Comparison of ENCODE assay signal across 1 cellular context in genomic region chr20:63290677-63291472, GRCh38.
A peak's percentile ranks its signal among the peaks of the same experiment; 100 is the strongest.
TF ChIP-seq lines count a peak whose summit lies in the region.

No MANE protein-coding gene starts in this region.

TF ChIP-seq in HepG2, 621 proteins besides CTCF, POLR2A, EP300 and RAD21 (continued from another document and continues in another):
- TF ChIP-seq ZNF276 (CRISPR knock-in tag; IDR thresholded peaks at IDR 0.05; ENCODE audit: low read depth) (peak; percentile 71; the same call in 1 of the 2 replicates), NR2F2 (IDR thresholded peaks at IDR 0.05; ENCODE audit: borderline replicate concordance, low read depth) (0 out of 2 replicates have a peak, but pooled peaks have one; percentile 41), FOXK1 (CRISPR knock-in tag; IDR thresholded peaks at IDR 0.05; ENCODE audit: borderline replicate concordance, low read depth) (no peak), LCORL (IDR thresholded peaks at IDR 0.05) (no peak), LCORL (CRISPR knock-in tag; IDR thresholded peaks at IDR 0.05) (0 out of 2 replicates have a peak, but pooled peaks have one; percentile 19), ZBTB38 (CRISPR knock-in tag; IDR thresholded peaks at IDR 0.05) (no peak), NFKBIZ (CRISPR knock-in tag; IDR thresholded peaks at IDR 0.05) (peak; percentile 42; the same call in 1 of the 2 replicates), TFDP2 (CRISPR knock-in tag; IDR thresholded peaks at IDR 0.05) (peak; percentile 39; the same call in 1 of the 2 replicates), CENPT (CRISPR knock-in tag; IDR thresholded peaks at IDR 0.05; ENCODE audit: low read depth) (no peak), KMT2A (CRISPR knock-in tag; IDR thresholded peaks at IDR 0.05) (0 out of 2 replicates have a peak, but pooled peaks have one; percentile 36), IKZF5 (CRISPR knock-in tag; IDR thresholded peaks at IDR 0.05) (0 out of 2 replicates have a peak, but pooled peaks have one; percentile 15), ZBTB20 (CRISPR knock-in tag; IDR thresholded peaks at IDR 0.05; ENCODE audit: borderline replicate concordance, low read depth) (no peak), PHF5A (CRISPR knock-in tag; IDR thresholded peaks at IDR 0.05; ENCODE audit: low read depth, unreplicated experiment) (peak; percentile 15), ZNF605 (CRISPR knock-in tag; IDR thresholded peaks at IDR 0.05) (no peak), TBX2 (CRISPR knock-in tag; IDR thresholded peaks at IDR 0.05; ENCODE audit: borderline replicate concordance) (peak; percentile 68; the same call in 1 of the 2 replicates), CSRNP1 (CRISPR knock-in tag; IDR thresholded peaks at IDR 0.05) (no peak), ATF2 (CRISPR knock-in tag; IDR thresholded peaks at IDR 0.05) (no peak; the same call in 1 of the 2 replicates), ELF1 (CRISPR knock-in tag; IDR thresholded peaks at IDR 0.05) (no peak), KDM5B (CRISPR knock-in tag; IDR thresholded peaks at IDR 0.05; ENCODE audit: borderline replicate concordance) (no peak), CHCHD3 (CRISPR knock-in tag; IDR thresholded peaks at IDR 0.05) (peak; percentile 49; the same call in 1 of the 2 replicates), TEF (CRISPR knock-in tag; IDR thresholded peaks at IDR 0.05) (no peak), SRSF1 (optimal IDR thresholded peaks at IDR 0.05; ENCODE audit: low read depth, low read length) (no peak), ZMYM2 (CRISPR knock-in tag; IDR thresholded peaks at IDR 0.05) (no peak), ZBTB42 (CRISPR knock-in tag; IDR thresholded peaks at IDR 0.05) (no peak), ZNF180 (CRISPR knock-in tag; IDR thresholded peaks at IDR 0.05; ENCODE audit: borderline replicate concordance, low read depth) (0 out of 2 replicates have a peak, but pooled peaks have one; percentile 60), HOXA7 (CRISPR knock-in tag; IDR thresholded peaks at IDR 0.05) (0 out of 2 replicates have a peak, but pooled peaks have one; percentile 55), TERF1 (CRISPR knock-in tag; IDR thresholded peaks at IDR 0.05) (no peak), FOXA1 (IDR thresholded peaks at IDR 0.05) (no peak), FOXA1 (CRISPR knock-in tag; IDR thresholded peaks at IDR 0.05) (0 out of 2 replicates have a peak, but pooled peaks have one; percentile 4), CSRNP2 (CRISPR knock-in tag; conservative IDR thresholded peaks at IDR 0.05; ENCODE audit: low read depth) (0 out of 2 replicates have a peak, but pooled peaks have one; percentile 62), ETV6 (CRISPR knock-in tag; conservative IDR thresholded peaks at IDR 0.05) (no peak; the same call in 1 of the 2 replicates), ZNF891 (CRISPR knock-in tag; IDR thresholded peaks at IDR 0.05) (peak; percentile 40; the same call in 1 of the 2 replicates), ZNF749 (CRISPR knock-in tag; IDR thresholded peaks at IDR 0.05; ENCODE audit: borderline replicate concordance) (peak; percentile 42; the same call in 1 of the 2 replicates), NFKB2 (CRISPR knock-in tag; IDR thresholded peaks at IDR 0.05; ENCODE audit: borderline replicate concordance) (peak; percentile 88; the same call in 1 of the 2 replicates), ZNF724P (CRISPR knock-in tag; IDR thresholded peaks at IDR 0.05; ENCODE audit: borderline replicate concordance) (no peak), FOXP4 (CRISPR knock-in tag; IDR thresholded peaks at IDR 0.05) (peak; percentile 29; the same call in 1 of the 2 replicates), PHB2 (IDR thresholded peaks at IDR 0.05; ENCODE audit: partially characterized antibody) (no peak), HCFC1 (IDR thresholded peaks at IDR 0.05; ENCODE audit: low read depth, low read length) (no peak), PBX3 (CRISPR knock-in tag; IDR thresholded peaks at IDR 0.05; ENCODE audit: borderline replicate concordance) (no peak), MAX (IDR thresholded peaks at IDR 0.05) (peak; percentile 83), ZNF234 (CRISPR knock-in tag; conservative IDR thresholded peaks at IDR 0.05) (peak; percentile 89; the same call in 1 of the 2 replicates), TBX3 (IDR thresholded peaks at IDR 0.05; ENCODE audit: borderline replicate concordance) (no peak; the same call in 1 of the 2 replicates), ZNF232 (CRISPR knock-in tag; IDR thresholded peaks at IDR 0.05; ENCODE audit: borderline replicate concordance) (peak; percentile 53; the same call in 1 of the 2 replicates), SNAI1 (CRISPR knock-in tag; IDR thresholded peaks at IDR 0.05; ENCODE audit: borderline replicate concordance) (0 out of 2 replicates have a peak, but pooled peaks have one; percentile 76)
